8 cellular contexts compared by ENCODE assay signal in genomic region chr6:27605401-27606342, GRCh38.
DNase-seq lines count a peak whose midpoint lies in the region; ATAC-seq and TF ChIP-seq lines count a peak whose summit lies in the region.

No MANE protein-coding gene starts in this region.

- H2AFZ ChIP-seq in smooth muscle cell (ENCODE audit: low read depth): peak overlapping the region; percentile 81

- DNase-seq in Right ventricle myocardium inferior (ENCODE audit: missing footprints) (peak; percentile 48), heart right ventricle (no peak), NT2/D1 (ENCODE audit: low read depth, low spot score) (peak; percentile 76), smooth muscle cell (lab: John Stamatoyannopoulos, UW; ENCODE audit: unreplicated experiment) (peak; percentile 31), ovary (no peak), ascending aorta (ENCODE audit: low spot score in 2 of 2) (no peak)
- DNase-seq in effector memory CD8-positive, alpha-beta T cell: no peak
- no peak for DNase-seq in NK-92 treated with Interleukin-12 subunit alpha and Interleukin-12 subunit beta, amount 100 ng/mL, for 24 hours (lab: John Stamatoyannopoulos, UW)

- H3K9me3 Mint-ChIP-seq in effector memory CD8-positive, alpha-beta T cell: no peaks in the 10 kb centered on the region

- no peak for ATAC-seq in Right ventricle myocardium inferior
- no peak for ATAC-seq in heart right ventricle
- no peak for ATAC-seq in effector memory CD8-positive, alpha-beta T cell (replicated peaks)

- H3K4me1 Mint-ChIP-seq in effector memory CD8-positive, alpha-beta T cell (ENCODE audit: low read depth in 2 of 2): peaks cover 4 to 13% of the 10 kb centered on the region in 2 donors

- H3K4me2 ChIP-seq in smooth muscle cell: peak overlapping the region; percentile 78

- H3K9me3 ChIP-seq in heart right ventricle (peaks cover 0 to 10% (median 0%) of the 10 kb centered on the region in 11 donors), NT2/D1 (ENCODE audit: insufficient read depth, low read length) (no peaks in the 10 kb centered on the region), smooth muscle cell (replicated peaks; ENCODE audit: low read depth) (no peaks in the 10 kb centered on the region), ovary (peaks cover 0 to 8% of the 10 kb centered on the region in 2 donors), ascending aorta (peaks cover 0 to 5% of the 10 kb centered on the region in 2 donors)

- no peaks in the 10 kb centered on the region for H3K4me1 ChIP-seq in heart right ventricle
- no peaks in the 10 kb centered on the region for H3K4me1 ChIP-seq in NT2/D1 (ENCODE audit: insufficient read depth, insufficient read length)
- peaks cover 8% of the 10 kb centered on the region for H3K4me1 ChIP-seq in smooth muscle cell (ENCODE audit: low read depth)
- no peaks in the 10 kb centered on the region for H3K4me1 ChIP-seq in ovary (ENCODE audit: insufficient read depth)
- H3K4me1 ChIP-seq in ascending aorta: no peaks in the 10 kb centered on the region

- H3K9ac ChIP-seq in NT2/D1 (ENCODE audit: insufficient read length, low read depth) (peak overlapping the region; percentile 82), smooth muscle cell (ENCODE audit: low read depth) (peak overlapping the region; percentile 33)

- H3K27ac Mint-ChIP-seq in effector memory CD8-positive, alpha-beta T cell: peak overlapping the region; percentile 5 to 66

- TF ChIP-seq CTCF in heart right ventricle (IDR thresholded peaks at IDR 0.05) (no peak), smooth muscle cell (IDR thresholded peaks at IDR 0.05; ENCODE audit: borderline replicate concordance, insufficient read depth, poor library complexity, severe bottlenecking) (no peak), ovary (IDR thresholded peaks at IDR 0.05) (no peak), ascending aorta (IDR thresholded peaks at IDR 0.05) (no peak)

- peak overlapping the region in 1 of 2 donors; percentile 36 for H3K4me3 Mint-ChIP-seq in effector memory CD8-positive, alpha-beta T cell

- H3K4me3 ChIP-seq in heart right ventricle (no peak overlapping the region), NT2/D1 (ENCODE audit: insufficient read length, low read depth) (peak overlapping the region; percentile 75), smooth muscle cell (peak overlapping the region; percentile 59), ovary (no peak overlapping the region), ascending aorta (no peak overlapping the region)

- peaks cover 65 to 68% of the 10 kb centered on the region in 2 donors for H3K27me3 Mint-ChIP-seq in effector memory CD8-positive, alpha-beta T cell

- no peak for TF ChIP-seq EP300 in ovary (IDR thresholded peaks at IDR 0.05)

- intact Hi-C loops in Right ventricle myocardium inferior (cut with DNase I): no loop called here
- intact Hi-C loops in heart right ventricle (cut with DNase I): loop anchor here in 1 of 10 donors (10.0 kb wide), 1 partner anchor 421 kb away; no protein-coding TSS in a partner anchor
- intact Hi-C loops in ovary (cut with DNase I): no loop called here
- intact Hi-C loops in ascending aorta (cut with DNase I): no loop called here

- no peak for TF ChIP-seq POLR2A in ovary (IDR thresholded peaks at IDR 0.05)

- H3K36me3 ChIP-seq in heart right ventricle: no peaks in the 10 kb centered on the region
- H3K36me3 ChIP-seq in NT2/D1 (ENCODE audit: insufficient read depth, insufficient read length, low read length): no peaks in the 10 kb centered on the region
- no peaks in the 10 kb centered on the region for H3K36me3 ChIP-seq in smooth muscle cell (ENCODE audit: low read depth)
- H3K36me3 ChIP-seq in ovary: no peaks in the 10 kb centered on the region
- H3K36me3 ChIP-seq in ascending aorta: no peaks in the 10 kb centered on the region

- H3K36me3 Mint-ChIP-seq in effector memory CD8-positive, alpha-beta T cell (ENCODE audit: insufficient read depth): peaks cover 24% of the 10 kb centered on the region

- H3F3A ChIP-seq in smooth muscle cell (ENCODE audit: low read depth): peaks cover 11% of the 10 kb centered on the region

- H3K27ac ChIP-seq in heart right ventricle: no peak overlapping the region
- peak overlapping the region; percentile 30 for H3K27ac ChIP-seq in smooth muscle cell (ENCODE audit: low read depth)
- no peak overlapping the region for H3K27ac ChIP-seq in ovary
- no peak overlapping the region for H3K27ac ChIP-seq in ascending aorta

- no peaks in the 10 kb centered on the region for H4K20me1 ChIP-seq in smooth muscle cell (ENCODE audit: low read depth)

- 7 to 9% methylated on average over 31 of the region's 31 CpGs for WGBS in heart right ventricle, 2 donors
- 6% methylated on average over 31 of the region's 31 CpGs for WGBS in smooth muscle cell (ENCODE audit: low lambda C conversion rate)
- 6 to 10% (median 8%) methylated on average over 31 of the region's 31 CpGs for WGBS in ovary, 3 donors

- H3K27me3 ChIP-seq in heart right ventricle (peaks cover 0 to 94% (median 73%) of the 10 kb centered on the region in 7 donors), NT2/D1 (ENCODE audit: insufficient read depth, insufficient read length) (no peaks in the 10 kb centered on the region), smooth muscle cell (ENCODE audit: low read depth) (no peaks in the 10 kb centered on the region), ovary (no peaks in the 10 kb centered on the region), ascending aorta (peaks cover 6% of the 10 kb centered on the region)

- no peaks in the 10 kb centered on the region for H3K79me2 ChIP-seq in smooth muscle cell (ENCODE audit: low read depth)

Comparison
In these comparisons a context has a peak if more than half of its experiments do, and no peak if none do; other contexts are left out.
1. DNase-seq: peak in Right ventricle myocardium inferior (single experiment), NT2/D1 (single experiment) and smooth muscle cell (single experiment); none in heart right ventricle (0 of 2), effector memory CD8-positive, alpha-beta T cell (0 of 3), ovary (0 of 5), ascending aorta (0 of 2) and NK-92 treated with Interleukin-12 subunit alpha and Interleukin-12 subunit beta, amount 100 ng/mL, for 24 hours (single experiment).
2. H3K4me3 ChIP-seq: peak in NT2/D1 (single experiment) and smooth muscle cell (single experiment); none in heart right ventricle (0 of 10), ovary (single experiment) and ascending aorta (0 of 2).